In the genomic region with DNA sequence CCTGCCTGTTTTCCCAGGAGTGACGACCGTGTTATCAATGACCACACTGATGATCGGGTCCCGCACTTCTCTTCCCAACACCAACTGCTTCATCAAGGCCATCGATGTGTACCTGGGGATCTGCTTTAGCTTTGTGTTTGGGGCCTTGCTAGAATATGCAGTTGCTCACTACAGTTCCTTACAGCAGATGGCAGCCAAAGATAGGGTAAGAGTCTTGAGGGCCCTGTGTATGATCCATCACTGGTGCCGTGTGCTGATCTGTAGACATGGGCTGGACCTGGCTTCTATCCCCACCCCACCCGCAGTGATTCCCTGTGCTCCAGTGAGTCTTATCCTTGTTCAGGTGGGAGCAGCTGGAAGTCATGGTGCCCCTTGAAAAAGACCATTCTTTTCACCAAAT, we compare ENCODE assay signal across 8 cellular contexts. TPM values are rescaled to one million over a fixed set of nuclear protein-coding genes. Genes with fewer than 3 reads are reported as not detected.
A peak's percentile ranks its signal among the peaks of the same experiment; 100 is the strongest.
DNase-seq lines count a peak whose midpoint lies in the region; ATAC-seq and TF ChIP-seq lines count a peak whose summit lies in the region.

No MANE protein-coding gene starts in this region.

- no peak overlapping the region for H4K8ac ChIP-seq in IMR-90 (ENCODE audit: low read depth in 2 of 2, low read length in 2 of 2)

- H3K23ac ChIP-seq in IMR-90 (ENCODE audit: low read depth, low read length): no peak overlapping the region

- peak; percentile 92 for TF ChIP-seq RAD21 in IMR-90 (IDR thresholded peaks at IDR 0.05; ENCODE audit: low read length)

- dilution Hi-C loops in IMR-90 (cut with HindIII; ENCODE audit: low sequenced_read_pairs, unreplicated experiment): no loop called here

- H2AFZ ChIP-seq in IMR-90 (replicated peaks; ENCODE audit: low read length, poor library complexity): peak overlapping the region; percentile 54

- H4K91ac ChIP-seq in IMR-90 (ENCODE audit: insufficient read depth, low read depth, low read length): no peak overlapping the region

- H3K27ac ChIP-seq in IMR-90 (ENCODE audit: insufficient read depth, low read length) (no peak overlapping the region), sigmoid colon (no peak overlapping the region)

- H3K27me3 ChIP-seq in IMR-90 (ENCODE audit: control insufficient read depth, insufficient read depth, low read length): peaks cover 6% of the 10 kb centered on the region
- H3K27me3 ChIP-seq in sigmoid colon: no peaks in the 10 kb centered on the region

- no CpG with 5 or more reads among the region's 7 CpGs for WGBS in IMR-90 (ENCODE audit: extremely low coverage in 2 of 2, insufficient read length in 1 of 2), 2 experiments
- WGBS in sigmoid colon, 2 donors: 49 to 75% methylated on average over 7 of the region's 7 CpGs

- H2BK5ac ChIP-seq in IMR-90 (ENCODE audit: low read depth, low read length, poor library complexity, severe bottlenecking): no peak overlapping the region

- no peak overlapping the region for H2AK9ac ChIP-seq in IMR-90 (replicated peaks; ENCODE audit: low read depth, low read length, poor library complexity)

- H3K4me1 ChIP-seq in IMR-90 (ENCODE audit: control insufficient read depth, insufficient read depth, low read length): no peaks in the 10 kb centered on the region
- no peaks in the 10 kb centered on the region for H3K4me1 ChIP-seq in sigmoid colon

- intact Hi-C loops in IMR-90 (cut with micrococcal nuclease): loop anchor here (1.0 to 5.0 kb wide), 5 partner anchors 107 to 533 kb away; no protein-coding TSS in a partner anchor
- intact Hi-C loops in sigmoid colon (cut with DNase I): no loop called here

- no peak overlapping the region for H3K4me2 ChIP-seq in IMR-90 (ENCODE audit: low read depth, low read length)

- H3K79me1 ChIP-seq in IMR-90 (ENCODE audit: low read depth in 1 of 2, low read length in 2 of 2): no peaks in the 10 kb centered on the region

- H3K14ac ChIP-seq in IMR-90 (replicated peaks; ENCODE audit: low read depth, low read length): no peak overlapping the region

- no peaks in the 10 kb centered on the region; the same call in 1 of the 2 replicates for H4K20me1 ChIP-seq in IMR-90 (ENCODE audit: insufficient read depth, low read length)

- no peak overlapping the region for H3K4me3 ChIP-seq in IMR-90 (ENCODE audit: insufficient read depth, low read depth, low read length)
- H3K4me3 ChIP-seq in sigmoid colon: no peak overlapping the region

- no peak overlapping the region for H2BK120ac ChIP-seq in IMR-90 (ENCODE audit: low read depth, low read length)

- 0 out of 2 replicates have a peak, but pooled peaks have one; percentile 27 for TF ChIP-seq POLR2A in IMR-90 (IDR thresholded peaks at IDR 0.05; ENCODE audit: low read depth, low read length)
- no peak for TF ChIP-seq POLR2A in sigmoid colon (IDR thresholded peaks at IDR 0.05)

- POLR2A ChIA-PET in IMR-90 (lab: Charles Lee; ENCODE audit: unreplicated experiment): no interaction called here

- no peaks in the 10 kb centered on the region for H3K9me1 ChIP-seq in IMR-90 (ENCODE audit: insufficient read depth, low read length)

- CTCF ChIA-PET in IMR-90 (lab: Yijun Ruan, JAX): interaction anchor here (0.5 to 1.1 kb wide), 11 partner anchors 15 to 584 kb away, joined by 3 to 6 read pairs (median 4); no protein-coding TSS in a partner anchor

- H3K9me3 ChIP-seq in IMR-90 (ENCODE audit: control insufficient read depth, insufficient read depth, low read length) (no peaks in the 10 kb centered on the region), sigmoid colon (no peaks in the 10 kb centered on the region)

- no TSS peak for BruUV-seq in IMR-90 (replicated peaks; lab: Mats Ljungman, UMichigan)

- peak; percentile 97 for ATAC-seq in IMR-90 (ENCODE audit: low read depth)
- ATAC-seq in GM21529 (IDR thresholded peaks at IDR 0.05; ENCODE audit: unreplicated experiment): no peak
- ATAC-seq in HG02610 (IDR thresholded peaks at IDR 0.05; ENCODE audit: unreplicated experiment): no peak

- in situ Hi-C loops in IMR-90 (cut with MboI; ENCODE audit: low sequenced_read_pairs): loop anchor here (25.0 kb wide), 1 partner anchor 353 kb away; no protein-coding TSS in a partner anchor

- TF ChIP-seq EP300 in sigmoid colon (IDR thresholded peaks at IDR 0.05): no peak

- H2AK5ac ChIP-seq in IMR-90 (ENCODE audit: low read depth, low read length): no peak overlapping the region

- H3K9ac ChIP-seq in IMR-90 (ENCODE audit: low read depth, low read length): no peak overlapping the region

- H2BK20ac ChIP-seq in IMR-90 (ENCODE audit: low read depth, low read length): no peak overlapping the region

- DNase-seq in COLO829 (ENCODE audit: low spot score) (peak; percentile 75), IMR-90 (peak; percentile 71), SW480 (ENCODE audit: low spot score) (peak; percentile 71), iris pigment epithelial cell (ENCODE audit: low read depth) (peak; percentile 76), sigmoid colon (no peak)
- no peak for DNase-seq in stimulated activated CD4-positive, alpha-beta T cell treated with anti-CD3 and anti-CD28 coated beads, Interleukin-1b, Interleukin-23, amount 100 ng/mL, for 48 hours

- H3K4ac ChIP-seq in IMR-90 (ENCODE audit: low read depth, low read length): no peak overlapping the region

- TF ChIP-seq CTCF in IMR-90 (conservative IDR thresholded peaks at IDR 0.05; ENCODE audit: low read depth, low read length) (peak; percentile 76), sigmoid colon (IDR thresholded peaks at IDR 0.05) (no peak)

- H3K36me3 ChIP-seq in IMR-90 (ENCODE audit: control insufficient read depth, insufficient read depth, low read length): no peaks in the 10 kb centered on the region
- H3K36me3 ChIP-seq in sigmoid colon: no peaks in the 10 kb centered on the region

- H3K56ac ChIP-seq in IMR-90 (ENCODE audit: extremely low read depth, insufficient read depth, low read length): no peak overlapping the region

- no peak overlapping the region for H3K18ac ChIP-seq in IMR-90 (ENCODE audit: low read depth, low read length)

- no peak overlapping the region for H2BK15ac ChIP-seq in IMR-90 (ENCODE audit: low read depth, low read length)

- H4K5ac ChIP-seq in IMR-90 (ENCODE audit: low read depth, low read length): no peak overlapping the region

TF ChIP-seq in IMR-90, 13 proteins besides CTCF, POLR2A, EP300 and RAD21:
- TF ChIP-seq, protein P1, sequence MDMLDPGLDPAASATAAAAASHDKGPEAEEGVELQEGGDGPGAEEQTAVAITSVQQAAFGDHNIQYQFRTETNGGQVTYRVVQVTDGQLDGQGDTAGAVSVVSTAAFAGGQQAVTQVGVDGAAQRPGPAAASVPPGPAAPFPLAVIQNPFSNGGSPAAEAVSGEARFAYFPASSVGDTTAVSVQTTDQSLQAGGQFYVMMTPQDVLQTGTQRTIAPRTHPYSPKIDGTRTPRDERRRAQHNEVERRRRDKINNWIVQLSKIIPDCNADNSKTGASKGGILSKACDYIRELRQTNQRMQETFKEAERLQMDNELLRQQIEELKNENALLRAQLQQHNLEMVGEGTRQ (IDR thresholded peaks at IDR 0.05; ENCODE audit: low read depth, low read length): no peak
- peak; percentile 87 for TF ChIP-seq SMC3 (IDR thresholded peaks at IDR 0.05; ENCODE audit: low read depth, low read length)
- TF ChIP-seq MXI1 (IDR thresholded peaks at IDR 0.05; ENCODE audit: borderline replicate concordance, low read depth, low read length): no peak
TF ChIP-seq in IMR-90: peak in this region for 1.

RNA-seq across cellular contexts. Expression of gene GABRP, which starts 26.0 kb away (rescaled TPM):
- not detected in 2 replicates for total RNA-seq in IMR-90 (2012; rRNA removed)
- not detected in 2 replicates for polyA plus RNA-seq in IMR-90 (2012; rRNA removed)
- not detected in 2 replicates for polyA plus RNA-seq in IMR-90 (2012; cell fraction: cytosol; rRNA removed)
- not detected in 2 replicates for polyA plus RNA-seq in IMR-90 (2012; cell fraction: nucleus; rRNA removed; ENCODE audit: low replicate concordance)
- total RNA-seq in sigmoid colon: not detected
- polyA plus RNA-seq in sigmoid colon: 1 to 10 TPM in 1 of 3 donors, not detected in 2; 1.8 TPM

RNA-seq across cellular contexts. Expression of gene RANBP17, which starts 52.3 kb away (rescaled TPM):
- total RNA-seq in IMR-90 (2012; rRNA removed) (29.0 and 29.7 TPM in 2 replicates), sigmoid colon (10 to 100 TPM; 11.4 to 25.8 (median 18.1) TPM)
- polyA plus RNA-seq in IMR-90 (2012; rRNA removed) (7.9 and 8.2 TPM in 2 replicates), sigmoid colon (1 to 10 TPM in 2 of 3 donors, under 1 TPM in 1; 0.23 to 1.8 (median 1.2) TPM)
- polyA plus RNA-seq in IMR-90 (2012; cell fraction: cytosol; rRNA removed): 2.0 and 2.5 TPM in 2 replicates
- 14.5 and 60.3 TPM in 2 replicates for polyA plus RNA-seq in IMR-90 (2012; cell fraction: nucleus; rRNA removed; ENCODE audit: low replicate concordance)

Comparison
In these comparisons a context has a peak if more than half of its experiments do, and no peak if none do; other contexts are left out.
1. DNase-seq: peak in COLO829 (single experiment), IMR-90 (single experiment), SW480 (single experiment) and iris pigment epithelial cell (single experiment); none in sigmoid colon (single experiment) and stimulated activated CD4-positive, alpha-beta T cell treated with anti-CD3 and anti-CD28 coated beads, Interleukin-1b, Interleukin-23, amount 100 ng/mL, for 48 hours (single experiment).